ENCODE assay signal across 1 cellular context in genomic region chr14:93086441-93087055, GRCh38.
A peak's percentile ranks its signal among the peaks of the same experiment; 100 is the strongest.
TF ChIP-seq lines count a peak whose summit lies in the region.

No MANE protein-coding gene starts in this region.

TF ChIP-seq in GM12878, 131 proteins besides CTCF, POLR2A, EP300 and RAD21 (continued from another document):
- TF ChIP-seq USF1 (IDR thresholded peaks at IDR 0.05; ENCODE audit: borderline replicate concordance, extremely low read length, insufficient read depth, low read depth, low read length) (peak; percentile 7), NFYA (IDR thresholded peaks at IDR 0.05; ENCODE audit: borderline replicate concordance, low read depth, low read length) (no peak), NR2F1 (conservative IDR thresholded peaks at IDR 0.05) (peak; percentile 98), EED (IDR thresholded peaks at IDR 0.05; ENCODE audit: low read depth) (peak; percentile 81), TCF3 (IDR thresholded peaks at IDR 0.05; ENCODE audit: borderline replicate concordance, insufficient read depth, low read depth, low read length) (0 out of 2 replicates have a peak, but pooled peaks have one; percentile 5), BCL3 (IDR thresholded peaks at IDR 0.05; ENCODE audit: borderline replicate concordance, insufficient read depth, low read depth, low read length, poor library complexity, severe bottlenecking) (no peak), NR2C1 (IDR thresholded peaks at IDR 0.05) (peak; percentile 45), NFIC (IDR thresholded peaks at IDR 0.05; ENCODE audit: low read depth, low read length) (peak; percentile 48), SUZ12 (IDR thresholded peaks at IDR 0.05; ENCODE audit: unreplicated experiment) (no peak), IKZF1 (conservative IDR thresholded peaks at IDR 0.05) (peak; percentile 69; the same call in 1 of the 2 replicates), TCF12 (IDR thresholded peaks at IDR 0.05; ENCODE audit: low read depth, low read length) (0 out of 2 replicates have a peak, but pooled peaks have one; percentile 7)
- TF ChIP-seq, protein P1, sequence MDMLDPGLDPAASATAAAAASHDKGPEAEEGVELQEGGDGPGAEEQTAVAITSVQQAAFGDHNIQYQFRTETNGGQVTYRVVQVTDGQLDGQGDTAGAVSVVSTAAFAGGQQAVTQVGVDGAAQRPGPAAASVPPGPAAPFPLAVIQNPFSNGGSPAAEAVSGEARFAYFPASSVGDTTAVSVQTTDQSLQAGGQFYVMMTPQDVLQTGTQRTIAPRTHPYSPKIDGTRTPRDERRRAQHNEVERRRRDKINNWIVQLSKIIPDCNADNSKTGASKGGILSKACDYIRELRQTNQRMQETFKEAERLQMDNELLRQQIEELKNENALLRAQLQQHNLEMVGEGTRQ (IDR thresholded peaks at IDR 0.05; ENCODE audit: borderline replicate concordance, low read depth, low read length) = peak; percentile 3; the same call in 1 of the 2 replicates
